ENCODE assay signal across 28 cellular contexts in genomic region chr13:101730420-101731000, GRCh38.
DNase-seq lines count a peak whose midpoint lies in the region; ATAC-seq and TF ChIP-seq lines count a peak whose summit lies in the region.
"Had no signal": no experiment of that assay in that cellular context is flagged by ENCODE, and none has a peak within 500 bp of the region (broad histone marks: within the 10 kb centered on the region; RNA-seq: fewer than 3 reads in every experiment).

No MANE protein-coding gene starts in this region.

- TF ChIP-seq RAD21 in neural cell (conservative IDR thresholded peaks at IDR 0.05): no peak

- H3K4me1 Mint-ChIP-seq in naive thymus-derived CD8-positive, alpha-beta T cell: peaks cover 0 to 2% (median under 1%) of the 10 kb centered on the region in 4 donors
- H3K4me1 Mint-ChIP-seq: activated CD4-positive, alpha-beta T cell treated with anti-CD3 and anti-CD28 coated beads for 36 hours; activated naive CD4-positive, alpha-beta T cell treated with anti-CD3 and anti-CD28 coated beads, Interleukin-2, amount 50 U/mL, for 24 hours; nephron had no signal

- H3K9ac ChIP-seq in neural cell (ENCODE audit: low read length): no peak overlapping the region

- H3K27ac Mint-ChIP-seq in naive thymus-derived CD8-positive, alpha-beta T cell: no peak overlapping the region
- H3K27ac Mint-ChIP-seq: activated CD4-positive, alpha-beta T cell treated with anti-CD3 and anti-CD28 coated beads for 36 hours; activated naive CD4-positive, alpha-beta T cell treated with anti-CD3 and anti-CD28 coated beads, Interleukin-2, amount 50 U/mL, for 24 hours; IgD-negative memory B cell; nephron; T-helper 2 cell treated with Interferon-gamma antibody and Interleukin-4, amounts not matched to agents 5 μg/mL and 100 μg/mL, for 36 hours had no signal

- H3K27ac ChIP-seq in neural cell (ENCODE audit: low read length): no peak overlapping the region
- H3K27ac ChIP-seq: hepatocyte, ovary, skin epidermis, testis had no signal

- H3K9me3 Mint-ChIP-seq in naive thymus-derived CD8-positive, alpha-beta T cell: no peaks in the 10 kb centered on the region
- H3K9me3 Mint-ChIP-seq: activated naive CD4-positive, alpha-beta T cell treated with anti-CD3 and anti-CD28 coated beads, Interleukin-2, amount 50 U/mL, for 24 hours; IgD-negative memory B cell; nephron; T-helper 2 cell treated with Interferon-gamma antibody and Interleukin-4, amounts not matched to agents 5 μg/mL and 100 μg/mL, for 36 hours had no signal

- POLR2A ChIA-PET in naive thymus-derived CD8-positive, alpha-beta T cell (lab: Charles Lee): no interaction called here

- TF ChIP-seq CTCF in neural cell (IDR thresholded peaks at IDR 0.05; ENCODE audit: poor library complexity, severe bottlenecking): no peak

- no peak for ATAC-seq in naive thymus-derived CD8-positive, alpha-beta T cell
- ATAC-seq in activated CD4-positive, CD25-positive, alpha-beta regulatory T cell treated with anti-CD3 and anti-CD28 coated beads, Interleukin-2, amount 50 U/mL, for 24 hours: no peak
- ATAC-seq: activated CD4-positive, alpha-beta T cell treated with anti-CD3 and anti-CD28 coated beads for 36 hours; HCT116; PC-3 had no signal

- no peaks in the 10 kb centered on the region for H3K79me2 ChIP-seq in neural cell (replicated peaks; ENCODE audit: insufficient read depth, low read length)
- H3K79me2 ChIP-seq: hepatocyte had no signal

- peaks cover 5% of the 10 kb centered on the region for H3F3A ChIP-seq in neural cell (ENCODE audit: insufficient read depth, low read length, poor library complexity, severe bottlenecking)

- in situ Hi-C loops in ACHN (cut with HindIII; ENCODE audit: low pct_ligation_motif_present, low pct_unique_long_range_greater_than_20kb, low sequenced_read_pairs): no loop called here

- H2AFZ ChIP-seq in neural cell (ENCODE audit: low read depth, low read length): no peak overlapping the region
- H2AFZ ChIP-seq: hepatocyte had no signal

- no peak for TF ChIP-seq EP300 in neural cell (conservative IDR thresholded peaks at IDR 0.05; ENCODE audit: poor library complexity, severe bottlenecking)

- DNase-seq in H4 (ENCODE audit: low spot score) (peak; percentile 7), NCI-H1417 treated with DMSO at 0.1 percent for 48 hours (lab: John Stamatoyannopoulos, UW) (peak; percentile 94), RPMI7951 (ENCODE audit: low read depth) (peak; percentile 42), ACHN (no peak)
- DNase-seq in naive thymus-derived CD8-positive, alpha-beta T cell: no peak
- DNase-seq in activated CD8-positive, alpha-beta memory T cell treated with anti-CD3 and anti-CD28 coated beads, Interleukin-2, amount 50 U/mL, for 48 hours: no peak
- DNase-seq: activated CD4-positive, alpha-beta T cell treated with anti-CD3 and anti-CD28 coated beads for 36 hours; activated T-cell treated with anti-CD3 and anti-CD28 coated beads for 4 hours; effector CD4-positive, alpha-beta T cell; GDM1; NCI-H1105; NCI-H2107; NCI-H510A; NK-92 treated with Interleukin-12 subunit alpha and Interleukin-12 subunit beta, amount 100 ng/mL, for 24 hours; ovary; PC-3; Right ventricle myocardium superior; stimulated activated naive CD4-positive, alpha-beta T cell treated with Interleukin-2 at 50 U/mL for 16 hours; testis had no signal

- H3K4me3 ChIP-seq in neural cell (ENCODE audit: low read length): no peak overlapping the region
- H3K4me3 ChIP-seq: hepatocyte, ovary, skin epidermis, testis had no signal

- H3K4me3 Mint-ChIP-seq in naive thymus-derived CD8-positive, alpha-beta T cell: no peak overlapping the region
- H3K4me3 Mint-ChIP-seq: activated CD4-positive, alpha-beta T cell treated with anti-CD3 and anti-CD28 coated beads for 36 hours; activated naive CD4-positive, alpha-beta T cell treated with anti-CD3 and anti-CD28 coated beads, Interleukin-2, amount 50 U/mL, for 24 hours; IgD-negative memory B cell; nephron; T-helper 2 cell treated with Interferon-gamma antibody and Interleukin-4, amounts not matched to agents 5 μg/mL and 100 μg/mL, for 36 hours had no signal

- no peaks in the 10 kb centered on the region for H3K27me3 ChIP-seq in neural cell (ENCODE audit: insufficient read depth, low read depth, low read length)
- H3K27me3 ChIP-seq: hepatocyte, ovary, testis had no signal

- no peaks in the 10 kb centered on the region for H4K20me1 ChIP-seq in neural cell (ENCODE audit: insufficient read depth)

- no peaks in the 10 kb centered on the region for H3K9me2 ChIP-seq in neural cell (ENCODE audit: insufficient read depth, low read length)

- no peak overlapping the region for H3K4me2 ChIP-seq in neural cell (ENCODE audit: low read length)
- H3K4me2 ChIP-seq: hepatocyte had no signal

- H3K27me3 Mint-ChIP-seq in naive thymus-derived CD8-positive, alpha-beta T cell: peaks cover 0 to 4% (median 2%) of the 10 kb centered on the region in 5 donors

- no peaks in the 10 kb centered on the region for H3K9me3 ChIP-seq in neural cell (ENCODE audit: low read length)
- H3K9me3 ChIP-seq: ovary, testis had no signal

- H3K36me3 Mint-ChIP-seq in naive thymus-derived CD8-positive, alpha-beta T cell: no peaks in the 10 kb centered on the region
- H3K36me3 Mint-ChIP-seq: activated naive CD4-positive, alpha-beta T cell treated with anti-CD3 and anti-CD28 coated beads, Interleukin-2, amount 50 U/mL, for 24 hours; IgD-negative memory B cell had no signal

- H3K36me3 ChIP-seq in neural cell (ENCODE audit: insufficient read depth, low read length): no peaks in the 10 kb centered on the region
- H3K36me3 ChIP-seq: ovary had no signal

TF ChIP-seq in neural cell, 6 proteins besides CTCF, POLR2A, EP300 and RAD21:
- TF ChIP-seq POLR2AphosphoS5 (IDR thresholded peaks at IDR 0.05) (peak; percentile 78), SMC3 (conservative IDR thresholded peaks at IDR 0.05; ENCODE audit: poor library complexity) (no peak)

Comparison
In these comparisons a context has a peak if more than half of its experiments do, and no peak if none do; other contexts are left out.
1. DNase-seq: peak in H4 (single experiment), NCI-H1417 treated with DMSO at 0.1 percent for 48 hours (single experiment) and RPMI7951 (single experiment); none in naive thymus-derived CD8-positive, alpha-beta T cell (0 of 10), ACHN (single experiment) and activated CD8-positive, alpha-beta memory T cell treated with anti-CD3 and anti-CD28 coated beads, Interleukin-2, amount 50 U/mL, for 48 hours (single experiment).